ENCODE assay signal across 1 cellular context in genomic region chr15:82093774-82094211, GRCh38.
TF ChIP-seq lines count a peak whose summit lies in the region.

No MANE protein-coding gene starts in this region.

TF ChIP-seq in K562, 482 proteins besides CTCF, POLR2A, EP300 and RAD21 (continued from another document and continues in another):
- TF ChIP-seq TSHZ1 (CRISPR knock-in tag; IDR thresholded peaks at IDR 0.05) = no peak
- TF ChIP-seq ZNF436 (CRISPR knock-in tag; IDR thresholded peaks at IDR 0.05) = no peak
- TF ChIP-seq ZNF609 (CRISPR knock-in tag; IDR thresholded peaks at IDR 0.05; ENCODE audit: borderline replicate concordance) = no peak
- no peak for TF ChIP-seq ZNF133 (CRISPR knock-in tag; IDR thresholded peaks at IDR 0.05)
- TF ChIP-seq E2F1 (CRISPR knock-in tag; IDR thresholded peaks at IDR 0.05) = no peak
- TF ChIP-seq RBM17 (IDR thresholded peaks at IDR 0.05; ENCODE audit: borderline replicate concordance, low read depth, low read length) = no peak
- TF ChIP-seq POLR2G (IDR thresholded peaks at IDR 0.05; ENCODE audit: low read depth, low read length) = no peak
- no peak for TF ChIP-seq TGIF2 (CRISPR knock-in tag; IDR thresholded peaks at IDR 0.05)
- no peak for TF ChIP-seq IFI16 (CRISPR knock-in tag; IDR thresholded peaks at IDR 0.05)
- peak; percentile 33 for TF ChIP-seq NEUROD1 (IDR thresholded peaks at IDR 0.05; ENCODE audit: borderline replicate concordance, low read depth, low read length, partially characterized antibody)
- TF ChIP-seq MECOM (CRISPR knock-in tag; IDR thresholded peaks at IDR 0.05) = peak; percentile 62; the same call in 1 of the 2 replicates
- no peak for TF ChIP-seq ZBTB1 (CRISPR knock-in tag; IDR thresholded peaks at IDR 0.05; ENCODE audit: borderline replicate concordance, low read depth)
- no peak for TF ChIP-seq TSC22D4 (tag; IDR thresholded peaks at IDR 0.05)
- peak; percentile 89 for TF ChIP-seq CEBPG (CRISPR knock-in tag; IDR thresholded peaks at IDR 0.05)
- TF ChIP-seq CEBPG (tag; conservative IDR thresholded peaks at IDR 0.05 in 1 of 2, IDR thresholded peaks at IDR 0.05 in 1 of 2) = peak; percentile 87 to 99
- peak; percentile 30; the same call in 1 of the 2 replicates for TF ChIP-seq MGA (IDR thresholded peaks at IDR 0.05)
- TF ChIP-seq HMG20B (CRISPR knock-in tag; IDR thresholded peaks at IDR 0.05) = no peak
- TF ChIP-seq STAG1 (CRISPR knock-in tag; IDR thresholded peaks at IDR 0.05; ENCODE audit: borderline replicate concordance) = no peak
- TF ChIP-seq TCF15 (CRISPR knock-in tag; IDR thresholded peaks at IDR 0.05) = no peak
- TF ChIP-seq NFYB (IDR thresholded peaks at IDR 0.05; ENCODE audit: extremely low read depth, insufficient read length) = no peak
- no peak for TF ChIP-seq CSDE1 (IDR thresholded peaks at IDR 0.05)
- TF ChIP-seq CBFA2T3 (IDR thresholded peaks at IDR 0.05) = peak; percentile 14; the same call in 1 of the 2 replicates
- TF ChIP-seq CCAR2 (IDR thresholded peaks at IDR 0.05; ENCODE audit: low read depth, low read length) = no peak
- TF ChIP-seq EGR1 (conservative IDR thresholded peaks at IDR 0.05) = no peak
- TF ChIP-seq USF1 (CRISPR knock-in tag; IDR thresholded peaks at IDR 0.05) = no peak
- TF ChIP-seq NBN (IDR thresholded peaks at IDR 0.05; ENCODE audit: low read depth) = peak; percentile 25; the same call in 1 of the 2 replicates
- peak; percentile 26 to 39; a peak in 3 of 4 replicates for TF ChIP-seq NRF1 (conservative IDR thresholded peaks at IDR 0.05 in 1 of 2, IDR thresholded peaks at IDR 0.05 in 1 of 2)
- TF ChIP-seq ZNF175 (CRISPR knock-in tag; IDR thresholded peaks at IDR 0.05; ENCODE audit: low read depth) = peak; percentile 82
- TF ChIP-seq BCOR (IDR thresholded peaks at IDR 0.05) = 0 out of 2 replicates have a peak, but pooled peaks have one; percentile 15
- TF ChIP-seq ADNP (tag; IDR thresholded peaks at IDR 0.05) = no peak
- no peak for TF ChIP-seq NR2C1 (IDR thresholded peaks at IDR 0.05)
- TF ChIP-seq NR2C1 (tag; IDR thresholded peaks at IDR 0.05) = peak; percentile 45; the same call in 1 of the 2 replicates
- no peak for TF ChIP-seq CTCFL (IDR thresholded peaks at IDR 0.05; ENCODE audit: borderline replicate concordance, insufficient read depth, low read depth, low read length, poor library complexity, severe bottlenecking)
- no peak for TF ChIP-seq TCF3 (CRISPR knock-in tag; IDR thresholded peaks at IDR 0.05)
